8 cellular contexts compared by ENCODE assay signal in genomic region chr3:45224824-45225464, GRCh38. TPM values are rescaled to one million over a fixed set of nuclear protein-coding genes. Genes with fewer than 3 reads are reported as not detected.
A peak's percentile ranks its signal among the peaks of the same experiment; 100 is the strongest.
DNase-seq lines count a peak whose midpoint lies in the region; ATAC-seq, FAIRE-seq and TF ChIP-seq lines count a peak whose summit lies in the region.

No MANE protein-coding gene starts in this region.

- no peaks in the 10 kb centered on the region for H3K79me1 ChIP-seq in H1 (ENCODE audit: low read depth, low read length)

- H3K9me3 ChIP-seq in H1 (ENCODE audit: insufficient read depth in 2 of 2, low read depth in 1 of 2, low read length in 1 of 2) (no peaks in the 10 kb centered on the region), lung (ENCODE audit: control insufficient read depth in 2 of 2, insufficient read depth in 1 of 2, low read length in 1 of 2) (peaks cover 0 to 2% of the 10 kb centered on the region in 2 donors)

- POLR2A ChIA-PET in H1 (lab: Charles Lee; ENCODE audit: partially characterized antibody) = interaction anchor here (1.3 to 1.6 kb wide), 2 partner anchors 13 to 283 kb away, joined by 3 to 4 read pairs; no protein-coding TSS in a partner anchor

- ATAC-seq in GM21529 (IDR thresholded peaks at IDR 0.05; ENCODE audit: unreplicated experiment) (peak; percentile 39), lung (ENCODE audit: insufficient read depth, low FRiP score) (peak; percentile 73), GM18873 (IDR thresholded peaks at IDR 0.05; ENCODE audit: low FRiP score, unreplicated experiment) (no peak)

- H3K27ac ChIP-seq in H1 (ENCODE audit: low read depth, low read length) = no peak overlapping the region
- no peak overlapping the region for H3K27ac ChIP-seq in lung (ENCODE audit: low read depth in 1 of 2, low read length in 1 of 2)

- H4K20me1 ChIP-seq in H1 (replicated peaks in 1 of 2; ENCODE audit: control insufficient read depth in 1 of 2, insufficient read depth in 2 of 2, low read length in 2 of 2) = peaks cover 0 to 4% of the 10 kb centered on the region in 2 experiments

- WGBS in H1 (ENCODE audit: extremely low coverage in 1 of 2, insufficient coverage in 1 of 2, insufficient read length in 1 of 2, insufficient replicate concordance in 2 of 2, low coverage in 1 of 2, low lambda C conversion rate in 2 of 2, missing lambda C conversion rate in 1 of 2), 2 experiments = 1% methylated on average over 47 of the region's 62 CpGs; no CpG with 5 or more reads in 1 of the 2 experiments
- 1% methylated on average over 50 to 62 of the region's 62 CpGs for WGBS in lung, 2 donors

- H3K4ac ChIP-seq in H1 (replicated peaks; ENCODE audit: insufficient read length, low read depth, low read length) = no peak overlapping the region

- no peak overlapping the region for H4K5ac ChIP-seq in H1 (ENCODE audit: insufficient read length, low read depth, low read length)

- peaks cover 0 to 16% of the 10 kb centered on the region in 2 experiments; a peak in 3 of 4 replicates for H3K79me2 ChIP-seq in H1 (ENCODE audit: control insufficient read depth in 1 of 2, insufficient read depth in 2 of 2, low read length in 2 of 2)

- peak overlapping the region; percentile 69 to 93 for H3K4me2 ChIP-seq in H1 (ENCODE audit: insufficient read depth in 1 of 2, low read depth in 2 of 2, low read length in 2 of 2)

- H3K36me3 ChIP-seq in H1 (ENCODE audit: control insufficient read depth in 2 of 4, insufficient read depth in 4 of 4, low read length in 3 of 4) = no peaks in the 10 kb centered on the region
- no peaks in the 10 kb centered on the region for H3K36me3 ChIP-seq in lung (ENCODE audit: control insufficient read depth in 2 of 2, insufficient read depth in 2 of 2, low read length in 2 of 2)

- TF ChIP-seq RAD21 in H1 (IDR thresholded peaks at IDR 0.05 in 1 of 2, conservative IDR thresholded peaks at IDR 0.05 in 1 of 2; ENCODE audit: low read depth in 2 of 2, low read length in 2 of 2) = peak; percentile 89

- no peak overlapping the region for H2AK5ac ChIP-seq in H1 (ENCODE audit: low read depth, low read length)

- peak overlapping the region; percentile 60 for H3K18ac ChIP-seq in H1 (ENCODE audit: extremely low read depth, low read length)

- no peak overlapping the region for H3K23ac ChIP-seq in H1 (ENCODE audit: insufficient read length)

- H3K4me3 ChIP-seq in H1 (ENCODE audit: extremely low read depth in 1 of 4, insufficient read depth in 2 of 4, low read depth in 3 of 4, low read length in 4 of 4) = peak overlapping the region; percentile 44 to 95 (median 76)
- peak overlapping the region; percentile 53 for H3K4me3 ChIP-seq in lung

- no peak for TF ChIP-seq EP300 in H1 (IDR thresholded peaks at IDR 0.05; ENCODE audit: borderline replicate concordance in 1 of 2, low read depth in 2 of 2, low read length in 2 of 2)

- no peak overlapping the region for H2AFZ ChIP-seq in H1 (ENCODE audit: low read length)

- no peak overlapping the region for H2BK15ac ChIP-seq in H1 (ENCODE audit: low read length)

- CTCF ChIA-PET in H1 (lab: Charles Lee; ENCODE audit: partially characterized antibody) = interaction anchor here (0.6 to 3.9 kb wide), 19 partner anchors 10 to 442 kb away, joined by 3 to 34 read pairs (median 3); no protein-coding TSS in a partner anchor

- TF ChIP-seq CTCF in H1 (IDR thresholded peaks at IDR 0.05; ENCODE audit: control extremely low read depth in 1 of 3, insufficient read depth in 1 of 3, low read depth in 1 of 3, low read length in 3 of 3) (peak; percentile 77 to 90 (median 84)), lung (IDR thresholded peaks at IDR 0.05; ENCODE audit: control extremely low read depth, extremely low read depth) (peak; percentile 71)

- no peak overlapping the region for H2BK20ac ChIP-seq in H1 (ENCODE audit: low read length)

- H3K9ac ChIP-seq in H1 (replicated peaks in 1 of 4; ENCODE audit: extremely low read depth in 1 of 4, low read depth in 3 of 4, low read length in 3 of 4) = peak overlapping the region in 3 of 4 experiments; percentile 31 to 52 (median 45); a peak in 3 of 7 replicates

- no peak for TF ChIP-seq POLR2A in H1 (IDR thresholded peaks at IDR 0.05; ENCODE audit: control extremely low read depth in 1 of 2, low read depth in 2 of 2, low read length in 2 of 2)

- no peak overlapping the region for H3K14ac ChIP-seq in H1 (ENCODE audit: insufficient read length)

- H2BK120ac ChIP-seq in H1 (replicated peaks; ENCODE audit: low read depth, low read length) = no peak overlapping the region

- peaks cover 7% of the 10 kb centered on the region for H3K23me2 ChIP-seq in H1 (ENCODE audit: low read depth, low read length)

- peak overlapping the region; percentile 2 for H3K56ac ChIP-seq in H1 (replicated peaks; ENCODE audit: insufficient read length, low read depth, low read length)

- DNase-seq in ELR (ENCODE audit: low read depth) (peak; percentile 81), M059J (ENCODE audit: low read depth) (peak; percentile 69), UCSD-AML1 (lab: John Stamatoyannopoulos, UW; ENCODE audit: unreplicated experiment) (peak; percentile 72), H1 (ENCODE audit: low read depth in 1 of 2, low spot score in 2 of 2) (peak; percentile 31 to 81), lung (ENCODE audit: low spot score) (peak; percentile 74), stromal cell of bone marrow (ENCODE audit: low read depth) (peak; percentile 53)

- H2BK12ac ChIP-seq in H1 (ENCODE audit: low read depth, low read length) = no peak overlapping the region

- H2BK5ac ChIP-seq in H1 (ENCODE audit: low read depth, low read length) = no peak overlapping the region

- FAIRE-seq in H1 (lab: Jason Lieb, UNC) = no peak

- H3K4me1 ChIP-seq in H1 (replicated peaks in 1 of 4; ENCODE audit: control insufficient read depth in 3 of 4, insufficient read depth in 4 of 4, low read length in 3 of 4) (peaks cover 1 to 15% (median 4%) of the 10 kb centered on the region in 4 experiments; a peak in 6 of 7 replicates), lung (ENCODE audit: control insufficient read depth in 2 of 2, insufficient read depth in 2 of 2, low read length in 2 of 2) (peaks cover 0 to 3% of the 10 kb centered on the region in 2 donors)

- H4K91ac ChIP-seq in H1 (replicated peaks; ENCODE audit: insufficient read length, low read length) = no peak overlapping the region

- H4K8ac ChIP-seq in H1 (ENCODE audit: extremely low read depth, insufficient read depth, low read length) = peak overlapping the region; percentile 19; the same call in 1 of the 2 replicates

- H3K27me3 ChIP-seq in H1 (replicated peaks in 1 of 4; ENCODE audit: control insufficient read depth in 3 of 4, extremely low read depth in 1 of 4, insufficient read depth in 3 of 4, low read length in 3 of 4) (peaks cover 0 to 5% (median 0%) of the 10 kb centered on the region in 4 experiments; a peak in 2 of 7 replicates), lung (ENCODE audit: control insufficient read depth, insufficient read depth) (peaks cover 6% of the 10 kb centered on the region)

TF ChIP-seq in H1, 55 proteins besides CTCF, POLR2A, EP300 and RAD21:
- no peak for TF ChIP-seq BCL11A (IDR thresholded peaks at IDR 0.05; ENCODE audit: low read depth in 2 of 2, low read length in 2 of 2)
- 0 out of 4 replicates have a peak, but pooled peaks of 1 of the 2 experiments have one; percentile 47 for TF ChIP-seq HDAC2 (IDR thresholded peaks at IDR 0.05; ENCODE audit: borderline replicate concordance in 1 of 2, low read depth in 2 of 2, low read length in 2 of 2)
- TF ChIP-seq CREB1 (IDR thresholded peaks at IDR 0.05) = 0 out of 2 replicates have a peak, but pooled peaks have one; percentile 8
- peak; percentile 55; the same call in 1 of the 2 replicates for TF ChIP-seq TBP (IDR thresholded peaks at IDR 0.05; ENCODE audit: low read depth, low read length)
- peak; percentile 23 to 32; a peak in 1 of 4 replicates for TF ChIP-seq SIN3A (conservative IDR thresholded peaks at IDR 0.05 in 1 of 2, IDR thresholded peaks at IDR 0.05 in 1 of 2; ENCODE audit: low read depth in 1 of 2, low read length in 2 of 2)
- TF ChIP-seq CHD1 (IDR thresholded peaks at IDR 0.05; ENCODE audit: low read depth, low read length) = no peak
- no peak for TF ChIP-seq FOSL1 (IDR thresholded peaks at IDR 0.05; ENCODE audit: insufficient read depth, low read depth, low read length)
- TF ChIP-seq CTBP2 (IDR thresholded peaks at IDR 0.05; ENCODE audit: borderline replicate concordance, insufficient read depth, insufficient read length, low read length) = peak; percentile 71
- TF ChIP-seq TEAD4 (IDR thresholded peaks at IDR 0.05; ENCODE audit: low read depth, low read length) = 0 out of 2 replicates have a peak, but pooled peaks have one; percentile 3
- peak; percentile 62; the same call in 1 of the 2 replicates for TF ChIP-seq MAX (IDR thresholded peaks at IDR 0.05)
- peak; percentile 16 for TF ChIP-seq KDM4A (IDR thresholded peaks at IDR 0.05; ENCODE audit: low read depth, low read length, severe bottlenecking)

RNA-seq across cellular contexts. Expression of gene TMEM158, which starts 1.1 kb away (rescaled TPM):
- total RNA-seq in M059J (2014; rRNA removed; shearing (Covaris generic)) = 191 and 272 TPM in 2 replicates
- 30.3 and 35.5 TPM in 2 replicates for total RNA-seq in H1 (2021; fragmentation: NEBNext Ultra II Directional; extraction: Animal tissue kit (Norgen Biotek cat#: 25700))
- polyA plus RNA-seq in H1 (2011; rRNA removed) (6.8 and 17.5 TPM in 2 replicates), lung (1 to 10 TPM; 1.1 to 1.2 TPM)
- 13.1 TPM for polyA plus RNA-seq in H1 (2011; cell fraction: cytosol; rRNA removed)
- polyA plus RNA-seq in H1 (2011; cell fraction: nucleus; rRNA removed) = 13.5 TPM
- 9.6 to 16.2 TPM (median 14.0 TPM) in 4 replicates for polyA plus RNA-seq in H1 (2012, experiment 1 of 2)
- polyA plus RNA-seq in H1 (2012, experiment 2 of 2) = 13.0 TPM
- polyA plus RNA-seq in H1 (2013, experiment 1 of 2) = 20.9 TPM
- polyA plus RNA-seq in H1 (2013, experiment 2 of 2) = 20.0 TPM
- 1.3 and 1.8 TPM in 2 replicates for polyA minus RNA-seq in H1 (2011; rRNA and poly(A)+ RNA removed)
- polyA minus RNA-seq in H1 (2011; cell fraction: cytosol; rRNA and poly(A)+ RNA removed) = 11.8 TPM
- 6.5 TPM for polyA minus RNA-seq in H1 (2011; cell fraction: nucleus; rRNA and poly(A)+ RNA removed)
- total RNA-seq in lung = 1 to 10 TPM; 1.5 to 3.4 TPM
